ENCODE assay signal across 8 cellular contexts in genomic region chr2:202314116-202314515, GRCh38.
"Had no signal": no experiment of that assay in that cellular context is flagged by ENCODE, and none has a peak within 500 bp of the region (broad histone marks: within the 10 kb centered on the region; RNA-seq: fewer than 3 reads in every experiment).

No MANE protein-coding gene starts in this region.

- FAIRE-seq: G401.6, GM12878, GM12891, GM12892, GM18507, GM19239 had no signal

- ATAC-seq: GM12878 had no signal

- DNase-seq: GDM1, GF-D8 had no signal

- H3K4me3 ChIP-seq: GM12878 had no signal
